In genomic region chr1:185442065-185442464, GRCh38 we compare ENCODE assay signal across 17 cellular contexts.
A peak's percentile ranks its signal among the peaks of the same experiment; 100 is the strongest.
DNase-seq lines count a peak whose midpoint lies in the region; ATAC-seq and TF ChIP-seq lines count a peak whose summit lies in the region.
"Had no signal": no experiment of that assay in that cellular context is flagged by ENCODE, and none has a peak within 500 bp of the region (broad histone marks: within the 10 kb centered on the region; RNA-seq: fewer than 3 reads in every experiment).

No MANE protein-coding gene starts in this region.

- H3K9me3 Mint-ChIP-seq in activated T-helper 2 cell treated with anti-CD3 and anti-CD28 coated beads, Interferon-gamma antibody, Interleukin-2, Interleukin-4, amounts not matched to agents 10 μg/mL and 5 μg/mL and 100 μg/mL, durations not matched to agents 14 hours and 24 hours and 36 hours = no peaks in the 10 kb centered on the region

- no peak for TF ChIP-seq POLR2A in prostate gland (IDR thresholded peaks at IDR 0.05)

- H3K27ac Mint-ChIP-seq in activated T-helper 2 cell treated with anti-CD3 and anti-CD28 coated beads, Interferon-gamma antibody, Interleukin-2, Interleukin-4, amounts not matched to agents 10 μg/mL and 5 μg/mL and 100 μg/mL, durations not matched to agents 14 hours and 24 hours and 36 hours = peak overlapping the region; percentile 8
- H3K27ac Mint-ChIP-seq: brain had no signal

- peaks cover 19% of the 10 kb centered on the region for H3K4me1 Mint-ChIP-seq in activated T-helper 2 cell treated with anti-CD3 and anti-CD28 coated beads, Interferon-gamma antibody, Interleukin-2, Interleukin-4, amounts not matched to agents 10 μg/mL and 5 μg/mL and 100 μg/mL, durations not matched to agents 14 hours and 24 hours and 36 hours (ENCODE audit: low read depth)

- H3K4me3 ChIP-seq in GM23248 = peak overlapping the region; percentile 0; the same call in 1 of the 2 replicates
- no peak overlapping the region for H3K4me3 ChIP-seq in foreskin fibroblast (ENCODE audit: low read depth in 1 of 2, low read length in 2 of 2)
- no peak overlapping the region for H3K4me3 ChIP-seq in prostate gland
- H3K4me3 ChIP-seq: GM12878, ovary, PC-9, vagina had no signal

- H3K27me3 Mint-ChIP-seq in activated T-helper 2 cell treated with anti-CD3 and anti-CD28 coated beads, Interferon-gamma antibody, Interleukin-2, Interleukin-4, amounts not matched to agents 10 μg/mL and 5 μg/mL and 100 μg/mL, durations not matched to agents 14 hours and 24 hours and 36 hours (ENCODE audit: low read depth) = no peaks in the 10 kb centered on the region
- H3K27me3 Mint-ChIP-seq: brain had no signal

- no peaks in the 10 kb centered on the region for H3K9me3 ChIP-seq in GM23248 (ENCODE audit: low read depth)
- no peaks in the 10 kb centered on the region for H3K9me3 ChIP-seq in prostate gland
- H3K9me3 ChIP-seq: ovary, vagina had no signal

- in situ Hi-C loops in GM23248 (cut with MboI) = no loop called here

- H3K4me2 ChIP-seq in GM23248 (ENCODE audit: unreplicated experiment) = peak overlapping the region; percentile 51
- H3K4me2 ChIP-seq: PC-9 had no signal

- H3K27me3 ChIP-seq in GM23248 (replicated peaks; ENCODE audit: insufficient read depth) (no peaks in the 10 kb centered on the region), prostate gland (replicated peaks; ENCODE audit: insufficient read depth) (no peaks in the 10 kb centered on the region)
- H3K27me3 ChIP-seq: ovary, vagina had no signal

- TF ChIP-seq CTCF in foreskin fibroblast (IDR thresholded peaks at IDR 0.05; ENCODE audit: low read depth, low read length) = no peak
- no peak for TF ChIP-seq CTCF in prostate gland (IDR thresholded peaks at IDR 0.05)

- H3F3A ChIP-seq in GM23248 (ENCODE audit: insufficient read depth) = peaks cover 40% of the 10 kb centered on the region

- H3K36me3 Mint-ChIP-seq in activated T-helper 2 cell treated with anti-CD3 and anti-CD28 coated beads, Interferon-gamma antibody, Interleukin-2, Interleukin-4, amounts not matched to agents 10 μg/mL and 5 μg/mL and 100 μg/mL, durations not matched to agents 14 hours and 24 hours and 36 hours (ENCODE audit: low read depth) = peaks cover 3% of the 10 kb centered on the region
- H3K36me3 Mint-ChIP-seq: brain had no signal

- no peak overlapping the region for H3K9ac ChIP-seq in GM23248

- H3K27ac ChIP-seq in GM23248 (peak overlapping the region; percentile 46), prostate gland (no peak overlapping the region)
- H3K27ac ChIP-seq: ovary, PC-9, vagina had no signal

- no peaks in the 10 kb centered on the region for H4K20me1 ChIP-seq in GM23248 (ENCODE audit: insufficient read depth)

- intact Hi-C loops in activated T-helper 2 cell treated with anti-CD3 and anti-CD28 coated beads, Interferon-gamma antibody, Interleukin-2, Interleukin-4, amounts not matched to agents 10 μg/mL and 5 μg/mL and 100 μg/mL, durations not matched to agents 14 hours and 24 hours and 36 hours (cut with micrococcal nuclease) = loop anchor here (10.0 kb wide), 2 partner anchors 233 to 687 kb away; partner anchors contain the start of gene EDEM3
- intact Hi-C loops in prostate gland (cut with DNase I) = no loop called here

- DNase-seq in AG08395 (ENCODE audit: low spot score) (peak; percentile 61), GM23248 (peak; percentile 62), foreskin fibroblast (peak; percentile 30 to 52), prostate gland (ENCODE audit: low spot score) (no peak), Kasumi-1 (lab: John Stamatoyannopoulos, UW) (no peak)
- DNase-seq in activated T-helper 2 cell treated with anti-CD3 and anti-CD28 coated beads, Interferon-gamma antibody, Interleukin-2, Interleukin-4, amounts not matched to agents 10 μg/mL and 5 μg/mL and 100 μg/mL, durations not matched to agents 14 hours and 24 hours and 36 hours (ENCODE audit: low spot score) = no peak
- DNase-seq: activated CD8-positive, alpha-beta memory T cell treated with anti-CD3 and anti-CD28 coated beads, Interleukin-2, amount 50 U/mL, for 48 hours; activated naive CD4-positive, alpha-beta T cell treated with Interleukin-2 at 50 U/mL for 16 hours; COR-L47; NCI-H1105 treated with DMSO at 0.1 percent for 48 hours; ovary had no signal

- 47 to 53% methylated on average over 3 of the region's 3 CpGs for WGBS in GM23248 (ENCODE audit: low coverage in 1 of 2, low lambda C conversion rate in 2 of 2, missing lambda C conversion rate in 2 of 2), 2 experiments
- 91% methylated on average over 3 of the region's 3 CpGs for WGBS in prostate gland

- H3K36me3 ChIP-seq in GM23248 (ENCODE audit: low read depth) (no peaks in the 10 kb centered on the region), prostate gland (no peaks in the 10 kb centered on the region)
- H3K36me3 ChIP-seq: ovary, vagina had no signal

- H2AFZ ChIP-seq in GM23248 = no peak overlapping the region
- H2AFZ ChIP-seq: PC-9 had no signal

- ATAC-seq in GM19455 (IDR thresholded peaks at IDR 0.05; ENCODE audit: unreplicated experiment) (no peak), GM18861 (IDR thresholded peaks at IDR 0.05; ENCODE audit: unreplicated experiment) (no peak)
- ATAC-seq: GM12878 had no signal

- H3K79me2 ChIP-seq in GM23248 (ENCODE audit: insufficient read depth) = no peaks in the 10 kb centered on the region

- no peak overlapping the region for H3K4me3 Mint-ChIP-seq in activated T-helper 2 cell treated with anti-CD3 and anti-CD28 coated beads, Interferon-gamma antibody, Interleukin-2, Interleukin-4, amounts not matched to agents 10 μg/mL and 5 μg/mL and 100 μg/mL, durations not matched to agents 14 hours and 24 hours and 36 hours (ENCODE audit: low read depth)
- H3K4me3 Mint-ChIP-seq: brain had no signal

- H3K4me1 ChIP-seq in GM23248 (ENCODE audit: insufficient read depth) (peaks cover 40% of the 10 kb centered on the region), prostate gland (replicated peaks) (no peaks in the 10 kb centered on the region)

- H3K9me2 ChIP-seq in GM23248 (ENCODE audit: insufficient read depth) = no peaks in the 10 kb centered on the region

Comparison
In these comparisons a context has a peak if more than half of its experiments do, and no peak if none do; other contexts are left out.
1. DNase-seq: peak in AG08395 (single experiment), GM23248 (single experiment) and foreskin fibroblast (2 of 2); none in activated T-helper 2 cell treated with anti-CD3 and anti-CD28 coated beads, Interferon-gamma antibody, Interleukin-2, Interleukin-4, amounts not matched to agents 10 μg/mL and 5 μg/mL and 100 μg/mL, durations not matched to agents 14 hours and 24 hours and 36 hours (single experiment), prostate gland (single experiment) and Kasumi-1 (0 of 2).